Comparison of ENCODE assay signal across 18 cellular contexts in genomic region chr3:138705675-138706074, GRCh38.
DNase-seq lines count a peak whose midpoint lies in the region; ATAC-seq, FAIRE-seq and TF ChIP-seq lines count a peak whose summit lies in the region.
"Had no signal": no experiment of that assay in that cellular context is flagged by ENCODE, and none has a peak within 500 bp of the region (broad histone marks: within the 10 kb centered on the region; RNA-seq: fewer than 3 reads in every experiment).

No MANE protein-coding gene starts in this region.

- no peak for TF ChIP-seq CTCF in HepG2 (CRISPR knock-in tag; IDR thresholded peaks at IDR 0.05)
- no peak for TF ChIP-seq CTCF in right lobe of liver (IDR thresholded peaks at IDR 0.05)
- TF ChIP-seq CTCF in K562 (IDR thresholded peaks at IDR 0.05 in 2 of 3, conservative IDR thresholded peaks at IDR 0.05 in 1 of 3; ENCODE audit: insufficient read depth in 2 of 3, low read depth in 1 of 3, low read length in 3 of 3) = no peak

- H3K79me2 ChIP-seq in HepG2 (ENCODE audit: insufficient read depth, low read length) (no peaks in the 10 kb centered on the region), K562 (ENCODE audit: control insufficient read depth, insufficient read depth, low read length) (no peaks in the 10 kb centered on the region; the same call in 2 of the 3 replicates)

- WGBS in HepG2 (ENCODE audit: low lambda C conversion rate) = 100% methylated on average over 1 of the region's 1 CpG
- 100% methylated on average over 1 of the region's 1 CpG for WGBS in right lobe of liver (ENCODE audit: insufficient coverage, low coverage, low lambda C conversion rate, missing lambda C conversion rate)
- 100% methylated on average over 1 of the region's 1 CpG for WGBS in K562 (ENCODE audit: insufficient coverage, low coverage, missing lambda C conversion rate)

- no peak for TF ChIP-seq POLR2A in HepG2 (IDR thresholded peaks at IDR 0.05; ENCODE audit: insufficient read depth in 1 of 2, low read depth in 2 of 2, low read length in 2 of 2)
- TF ChIP-seq POLR2A in right lobe of liver (IDR thresholded peaks at IDR 0.05) = no peak
- TF ChIP-seq POLR2A in K562 (conservative IDR thresholded peaks at IDR 0.05) = no peak

- POLR2A ChIA-PET in HepG2 (lab: Yijun Ruan, JAX) (no interaction called here), K562 (lab: Yijun Ruan, JAX) (interaction anchor here (0.6 to 1.6 kb wide), 6 partner anchors 9 to 111 kb away, joined by 3 to 5 read pairs (median 4); partner anchors contain the start of gene CEP70)

- H3K27me3 ChIP-seq in HepG2 (ENCODE audit: control insufficient read depth in 1 of 2, insufficient read depth in 2 of 2, low read length in 2 of 2) = no peaks in the 10 kb centered on the region
- no peaks in the 10 kb centered on the region for H3K27me3 ChIP-seq in right lobe of liver
- H3K27me3 ChIP-seq in K562 (ENCODE audit: control insufficient read depth in 2 of 2, insufficient read depth in 2 of 2, low read length in 2 of 2) = no peaks in the 10 kb centered on the region
- H3K27me3 ChIP-seq: BLaER1 treated with 17β-estradiol and CSF1 and Interleukin-3, amounts not matched to agents 10 nM and 100 nM had no signal

- no peaks in the 10 kb centered on the region for H3K9me1 ChIP-seq in K562 (ENCODE audit: control insufficient read depth, insufficient read depth, low read length)

- CTCF ChIA-PET in HepG2 (lab: Yijun Ruan, JAX; ENCODE audit: low intra/inter-chr PET ratio, low total read pairs) (no interaction called here), K562 (lab: Yijun Ruan, JAX; ENCODE audit: low intra/inter-chr PET ratio) (no interaction called here)

- H3K27ac ChIP-seq in HepG2 (ENCODE audit: extremely low read length, insufficient read depth, low read length) (no peak overlapping the region), right lobe of liver (no peak overlapping the region), K562 (ENCODE audit: extremely low read depth, low read depth, low read length) (no peak overlapping the region)
- H3K27ac ChIP-seq: 22Rv1; A549; BLaER1 treated with 17β-estradiol and CSF1 and Interleukin-3, amounts not matched to agents 10 nM and 100 nM; C4-2B had no signal

- intact Hi-C loops in HepG2 (cut with micrococcal nuclease; ENCODE audit: unreplicated experiment) = no loop called here
- intact Hi-C loops in right lobe of liver (cut with DNase I) = no loop called here
- intact Hi-C loops in K562 (cut with micrococcal nuclease) = no loop called here

- H3K36me3 ChIP-seq in HepG2 (replicated peaks in 1 of 2; ENCODE audit: control insufficient read depth in 1 of 2, insufficient read depth in 2 of 2, low read length in 2 of 2) (peaks cover 5 to 34% of the 10 kb centered on the region in 2 experiments; a peak in 4 of 5 replicates), right lobe of liver (peaks cover 0 to 8% (median 0%) of the 10 kb centered on the region in 4 donors), K562 (ENCODE audit: control insufficient read depth, insufficient read depth, low read length) (peaks cover 82% of the 10 kb centered on the region)

- H3K9ac ChIP-seq in HepG2 (ENCODE audit: insufficient read depth, low read depth, low read length) = no peak overlapping the region
- H3K9ac ChIP-seq in K562 (ENCODE audit: insufficient read depth in 1 of 2, low read depth in 2 of 2, low read length in 2 of 2) = no peak overlapping the region
- H3K9ac ChIP-seq: BLaER1 treated with 17β-estradiol and CSF1 and Interleukin-3, amounts not matched to agents 10 nM and 100 nM had no signal

- BruUV-seq in HepG2 (replicated peaks; lab: Mats Ljungman, UMichigan) (no TSS peak), K562 (replicated peaks; lab: Mats Ljungman, UMichigan) (no TSS peak)

- H4K20me1 ChIP-seq in HepG2 (ENCODE audit: insufficient read depth, low read length) (no peaks in the 10 kb centered on the region), K562 (replicated peaks; ENCODE audit: control insufficient read depth, insufficient read depth, low read length) (no peaks in the 10 kb centered on the region)
- H4K20me1 ChIP-seq: BLaER1 treated with 17β-estradiol and CSF1 and Interleukin-3, amounts not matched to agents 10 nM and 100 nM had no signal

- FAIRE-seq in HepG2 (lab: Jason Lieb, UNC) = no peak
- FAIRE-seq in K562 (lab: Jason Lieb, UNC) = no peak
- FAIRE-seq: A549, D721Med, GM12891 had no signal

- DNase-seq in HepG2 (ENCODE audit: low spot score) (no peak), right lobe of liver (no peak), K562 (ENCODE audit: extremely low read depth in 1 of 4, low spot score in 3 of 4) (no peak), HK-2 (ENCODE audit: unreplicated experiment) (no peak), cerebellar nuclear complex (lab: John Stamatoyannopoulos, UW) (no peak)
- DNase-seq: AML-193; Caco-2; Calu3; CD4-positive, alpha-beta T cell; CD8-positive, alpha-beta T cell; DMS79 treated with DMSO at 0.1 percent for 48 hours; GF-D8 had no signal

- TF ChIP-seq RAD21 in HepG2 (CRISPR knock-in tag; IDR thresholded peaks at IDR 0.05) = no peak
- no peak for TF ChIP-seq RAD21 in K562 (CRISPR knock-in tag; conservative IDR thresholded peaks at IDR 0.05 in 1 of 2, IDR thresholded peaks at IDR 0.05 in 1 of 2)

- H3K4me3 ChIP-seq in HepG2 (replicated peaks in 1 of 3; ENCODE audit: insufficient read depth in 1 of 3, low read depth in 2 of 3, low read length in 3 of 3) (no peak overlapping the region), right lobe of liver (no peak overlapping the region), K562 (no peak overlapping the region)
- H3K4me3 ChIP-seq: A549; BLaER1 treated with 17β-estradiol and CSF1 and Interleukin-3, amounts not matched to agents 10 nM and 100 nM had no signal

- H2AFZ ChIP-seq in HepG2 (ENCODE audit: low read length) (no peak overlapping the region), K562 (ENCODE audit: low read depth, low read length) (no peak overlapping the region)

- in situ Hi-C loops in HepG2 (cut with HindIII; ENCODE audit: extremely low pct_ligation_motif_present, low pct_unique_long_range_greater_than_20kb) (no loop called here), K562 (cut with MboI) (no loop called here)

- no peaks in the 10 kb centered on the region for H3K4me1 ChIP-seq in HepG2 (ENCODE audit: insufficient read depth, low read length)
- H3K4me1 ChIP-seq in right lobe of liver = no peaks in the 10 kb centered on the region
- no peaks in the 10 kb centered on the region for H3K4me1 ChIP-seq in K562 (replicated peaks in 1 of 2; ENCODE audit: control insufficient read depth in 2 of 2, insufficient read depth in 2 of 2, low read length in 2 of 2)
- H3K4me1 ChIP-seq: A549; BLaER1 treated with 17β-estradiol and CSF1 and Interleukin-3, amounts not matched to agents 10 nM and 100 nM; Caco-2 had no signal

- ATAC-seq in HepG2 (no peak), right lobe of liver (no peak), K562 (peak; percentile 44)
- ATAC-seq: A549; CD8-positive, alpha-beta T cell had no signal

- no peak for TF ChIP-seq EP300 in HepG2 (IDR thresholded peaks at IDR 0.05; ENCODE audit: low read depth in 2 of 2, low read length in 2 of 2)
- TF ChIP-seq EP300 in HepG2 (CRISPR knock-in tag; IDR thresholded peaks at IDR 0.05; ENCODE audit: borderline replicate concordance) = no peak
- no peak for TF ChIP-seq EP300 in K562 (IDR thresholded peaks at IDR 0.05; ENCODE audit: low read length)

- H3K4me2 ChIP-seq in HepG2 (ENCODE audit: low read depth, low read length) = no peak overlapping the region
- H3K4me2 ChIP-seq in K562 (ENCODE audit: insufficient read depth, low read length) = no peak overlapping the region
- H3K4me2 ChIP-seq: A549; BLaER1 treated with 17β-estradiol and CSF1 and Interleukin-3, amounts not matched to agents 10 nM and 100 nM had no signal

- no peaks in the 10 kb centered on the region for H3K9me3 ChIP-seq in HepG2 (ENCODE audit: low read length)
- no peaks in the 10 kb centered on the region for H3K9me3 ChIP-seq in right lobe of liver
- H3K9me3 ChIP-seq in K562 (replicated peaks; ENCODE audit: control insufficient read depth, insufficient read depth, low read depth, low read length) = no peaks in the 10 kb centered on the region
- H3K9me3 ChIP-seq: A549; BLaER1 treated with 17β-estradiol and CSF1 and Interleukin-3, amounts not matched to agents 10 nM and 100 nM; Caco-2 had no signal

TF ChIP-seq in HepG2, 621 proteins besides CTCF, POLR2A, EP300 and RAD21:
- TF ChIP-seq ELF1 (CRISPR knock-in tag; IDR thresholded peaks at IDR 0.05) (no peak), ZNF121 (CRISPR knock-in tag; IDR thresholded peaks at IDR 0.05) (0 out of 2 replicates have a peak, but pooled peaks have one; percentile 11)

TF ChIP-seq in K562, 482 proteins besides CTCF, POLR2A, EP300 and RAD21:
- TF ChIP-seq HOXB6 (CRISPR knock-in tag; IDR thresholded peaks at IDR 0.05; ENCODE audit: borderline replicate concordance) (no peak), RBM22 (IDR thresholded peaks at IDR 0.05; ENCODE audit: low read depth, low read length, poor library complexity, severe bottlenecking) (peak; percentile 18), ZNF121 (CRISPR knock-in tag; conservative IDR thresholded peaks at IDR 0.05) (peak; percentile 79)
TF ChIP-seq in K562: peak in this region for 2.

Comparison
In these comparisons a context has a peak if more than half of its experiments do, and no peak if none do; other contexts are left out.
1. Of the 241 proteins assayed by ChIP-seq in both HepG2 and K562: peak only in HepG2: none; only in K562: RBM22; in both: ZNF121; in neither: 239.